In the genomic region with DNA sequence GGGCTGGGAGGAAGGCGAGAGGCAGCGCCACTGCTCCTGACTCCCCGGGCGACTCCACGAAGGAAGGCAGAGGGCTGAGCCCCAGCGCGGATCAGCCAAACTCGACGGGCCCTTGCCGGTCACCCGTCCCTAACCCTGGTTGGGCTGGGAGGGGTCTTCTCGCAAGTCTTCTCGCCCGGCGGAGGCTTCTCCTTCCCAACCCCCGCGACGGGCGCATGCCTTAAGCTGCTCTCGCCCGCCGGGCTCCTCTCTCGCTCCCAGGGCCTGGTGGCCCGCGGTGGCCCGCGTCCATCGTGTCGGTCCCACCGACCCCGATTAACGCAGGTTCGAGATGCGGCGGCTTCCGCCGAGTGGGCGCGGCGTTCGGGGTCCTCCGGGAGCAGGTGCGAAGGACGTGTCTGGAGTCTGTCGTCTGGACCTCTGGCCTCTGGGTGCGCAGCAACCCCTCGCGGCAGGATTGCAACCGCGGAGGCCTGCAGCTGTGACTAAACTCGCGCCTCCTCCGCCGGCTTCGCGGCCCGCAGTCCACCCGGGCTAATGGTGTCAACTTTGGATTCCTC, we compare ENCODE assay signal across 9 cellular contexts. TPM values are rescaled to one million over a fixed set of nuclear protein-coding genes. Genes with fewer than 3 reads are reported as not detected.
DNase-seq lines count a peak whose midpoint lies in the region; ATAC-seq, FAIRE-seq and TF ChIP-seq lines count a peak whose summit lies in the region.
"Had no signal": no experiment of that assay in that cellular context is flagged by ENCODE, and none has a peak within 500 bp of the region (broad histone marks: within the 10 kb centered on the region; RNA-seq: fewer than 3 reads in every experiment).

No MANE protein-coding gene starts in this region.

- no peak overlapping the region for H4K5ac ChIP-seq in H1 (ENCODE audit: insufficient read length, low read depth, low read length)

- no peak overlapping the region for H3K14ac ChIP-seq in H1 (ENCODE audit: insufficient read length)

- no peak overlapping the region for H2AK5ac ChIP-seq in H1 (ENCODE audit: low read depth, low read length)

- no peak overlapping the region for H3K23ac ChIP-seq in H1 (ENCODE audit: insufficient read length)

- H2AFZ ChIP-seq in SK-N-SH (ENCODE audit: low read depth) (no peak overlapping the region; the same call in 1 of the 2 replicates), H1 (ENCODE audit: low read length) (peak overlapping the region; percentile 61)

- H2BK15ac ChIP-seq in H1 (ENCODE audit: low read length) = no peak overlapping the region

- no peak overlapping the region for H3K9ac ChIP-seq in SK-N-SH
- peak overlapping the region in 2 of 4 experiments; percentile 3 to 4; a peak in 1 of 7 replicates for H3K9ac ChIP-seq in H1 (replicated peaks in 1 of 4; ENCODE audit: extremely low read depth in 1 of 4, low read depth in 3 of 4, low read length in 3 of 4)
- H3K9ac ChIP-seq: BLaER1 had no signal

- H3K9me2 ChIP-seq in SK-N-SH = no peaks in the 10 kb centered on the region

- no peak overlapping the region for H2BK120ac ChIP-seq in H1 (replicated peaks; ENCODE audit: low read depth, low read length)

- H3K79me1 ChIP-seq in H1 (ENCODE audit: low read depth, low read length) = no peaks in the 10 kb centered on the region

- intact Hi-C loops in lower lobe of right lung (cut with DNase I) (no loop called here), testis (cut with DNase I; ENCODE audit: low total_unique reads) (no loop called here)

- peak overlapping the region; percentile 45 for H4K8ac ChIP-seq in H1 (ENCODE audit: extremely low read depth, insufficient read depth, low read length)

- TF ChIP-seq RAD21 in SK-N-SH (IDR thresholded peaks at IDR 0.05; ENCODE audit: low read length) (no peak), H1 (IDR thresholded peaks at IDR 0.05 in 1 of 2, conservative IDR thresholded peaks at IDR 0.05 in 1 of 2; ENCODE audit: low read depth in 2 of 2, low read length in 2 of 2) (peak; percentile 35 to 52; a peak in 2 of 4 replicates)

- 64% methylated on average over 19 of the region's 58 CpGs for WGBS in SK-N-SH (ENCODE audit: low lambda C conversion rate)
- WGBS in H1 (ENCODE audit: extremely low coverage in 1 of 2, insufficient coverage in 1 of 2, insufficient read length in 1 of 2, insufficient replicate concordance in 2 of 2, low coverage in 1 of 2, low lambda C conversion rate in 2 of 2, missing lambda C conversion rate in 1 of 2), 2 experiments = 7% methylated on average over 58 of the region's 58 CpGs; no CpG with 5 or more reads in 1 of the 2 experiments
- WGBS in testis, 2 donors = 2 to 8% methylated on average over 5 to 57 of the region's 58 CpGs

- H3K79me2 ChIP-seq in SK-N-SH (ENCODE audit: insufficient read depth) = no peaks in the 10 kb centered on the region
- H3K79me2 ChIP-seq in H1 (ENCODE audit: control insufficient read depth in 1 of 2, insufficient read depth in 2 of 2, low read length in 2 of 2) = no peaks in the 10 kb centered on the region

- peak overlapping the region; percentile 50; the same call in 1 of the 2 replicates for H2BK12ac ChIP-seq in H1 (ENCODE audit: low read depth, low read length)

- no peak for TF ChIP-seq EP300 in SK-N-SH (IDR thresholded peaks at IDR 0.05; ENCODE audit: borderline replicate concordance in 1 of 2, low read depth in 1 of 2, low read length in 1 of 2)
- TF ChIP-seq EP300 in H1 (IDR thresholded peaks at IDR 0.05; ENCODE audit: borderline replicate concordance in 1 of 2, low read depth in 2 of 2, low read length in 2 of 2) = no peak

- H3F3A ChIP-seq in SK-N-SH (replicated peaks; ENCODE audit: insufficient read depth) = no peaks in the 10 kb centered on the region

- TF ChIP-seq POLR2A in H1 (IDR thresholded peaks at IDR 0.05; ENCODE audit: control extremely low read depth in 1 of 2, low read depth in 2 of 2, low read length in 2 of 2) = no peak
- no peak for TF ChIP-seq POLR2A in testis (IDR thresholded peaks at IDR 0.05)

- H2BK20ac ChIP-seq in H1 (ENCODE audit: low read length) = no peak overlapping the region

- H3K18ac ChIP-seq in H1 (ENCODE audit: extremely low read depth, low read length) = peak overlapping the region; percentile 71

- no peak for DNase-seq in SK-N-SH
- peak in 1 of 2 experiments; percentile 86 for DNase-seq in H1 (ENCODE audit: low read depth in 1 of 2, low spot score in 2 of 2)
- no peak for DNase-seq in lower lobe of right lung
- peak; percentile 58 for DNase-seq in testis
- no peak for DNase-seq in NCI-H187 treated with DMSO at 0.1 percent for 48 hours (lab: John Stamatoyannopoulos, UW)
- DNase-seq in germinal center (ENCODE audit: low spot score) = no peak

- H3K23me2 ChIP-seq in H1 (ENCODE audit: low read depth, low read length) = peaks cover 10% of the 10 kb centered on the region; the same call in 1 of the 2 replicates

- H2BK5ac ChIP-seq in H1 (ENCODE audit: low read depth, low read length) = no peak overlapping the region

- no peak overlapping the region for H3K4me2 ChIP-seq in SK-N-SH
- peak overlapping the region; percentile 78 to 85 for H3K4me2 ChIP-seq in H1 (ENCODE audit: insufficient read depth in 1 of 2, low read depth in 2 of 2, low read length in 2 of 2)
- H3K4me2 ChIP-seq: BLaER1 had no signal

- CTCF ChIA-PET in SK-N-SH (lab: Yijun Ruan, JAX) (interaction anchor here (0.7 to 4.8 kb wide), 13 partner anchors 10 to 329 kb away, joined by 3 to 19 read pairs (median 3); partner anchors contain the start of genes LRIG2 and PPM1J), H1 (lab: Charles Lee; ENCODE audit: partially characterized antibody) (interaction anchor here (0.8 to 7.4 kb wide), 20 partner anchors 10 to 331 kb away, joined by 3 to 73 read pairs (median 6); partner anchors contain the start of genes LRIG2 and PPM1J)

- H3K4me1 ChIP-seq in SK-N-SH (ENCODE audit: control insufficient read depth in 1 of 2, insufficient read depth in 2 of 2, low read depth in 1 of 2, low read length in 1 of 2) (no peaks in the 10 kb centered on the region), H1 (replicated peaks in 1 of 4; ENCODE audit: control insufficient read depth in 3 of 4, insufficient read depth in 4 of 4, low read length in 3 of 4) (peaks cover 0 to 7% (median 5%) of the 10 kb centered on the region in 4 experiments; a peak in 4 of 7 replicates), lower lobe of right lung (peaks cover 10% of the 10 kb centered on the region), testis (no peaks in the 10 kb centered on the region)
- H3K4me1 ChIP-seq: BLaER1 had no signal

- H3K4ac ChIP-seq in H1 (replicated peaks; ENCODE audit: insufficient read length, low read depth, low read length) = no peak overlapping the region

- H3K36me3 ChIP-seq in SK-N-SH (replicated peaks in 1 of 2; ENCODE audit: control insufficient read depth in 1 of 2, insufficient read depth in 2 of 2, low read length in 1 of 2) = no peaks in the 10 kb centered on the region
- no peaks in the 10 kb centered on the region for H3K36me3 ChIP-seq in H1 (ENCODE audit: control insufficient read depth in 2 of 4, insufficient read depth in 4 of 4, low read length in 3 of 4)
- no peaks in the 10 kb centered on the region for H3K36me3 ChIP-seq in lower lobe of right lung
- H3K36me3 ChIP-seq in testis (ENCODE audit: low read depth, missing control alignments) = no peaks in the 10 kb centered on the region
- H3K36me3 ChIP-seq: BLaER1 had no signal

- no peak overlapping the region for H3K56ac ChIP-seq in H1 (replicated peaks; ENCODE audit: insufficient read length, low read depth, low read length)

- H3K27me3 ChIP-seq in SK-N-SH (ENCODE audit: insufficient read depth) = no peaks in the 10 kb centered on the region; the same call in 1 of the 2 replicates
- peaks cover 9 to 34% (median 27%) of the 10 kb centered on the region in 4 experiments for H3K27me3 ChIP-seq in H1 (replicated peaks in 1 of 4; ENCODE audit: control insufficient read depth in 3 of 4, extremely low read depth in 1 of 4, insufficient read depth in 3 of 4, low read length in 3 of 4)
- H3K27me3 ChIP-seq in lower lobe of right lung (ENCODE audit: low read depth) = peaks cover 52% of the 10 kb centered on the region
- no peaks in the 10 kb centered on the region for H3K27me3 ChIP-seq in testis
- H3K27me3 ChIP-seq: BLaER1 had no signal

- POLR2A ChIA-PET in SK-N-SH (lab: Yijun Ruan, JAX) = interaction anchor here (0.7 kb wide), 1 partner anchor 61 kb away, joined by 3 read pairs; no protein-coding TSS in a partner anchor
- POLR2A ChIA-PET in H1 (lab: Charles Lee; ENCODE audit: partially characterized antibody) = interaction anchor here (1.4 to 2.9 kb wide), 4 partner anchors 9 to 60 kb away, joined by 3 to 15 read pairs (median 4); a partner anchor contains a TSS

- H3K4me3 ChIP-seq in SK-N-SH (ENCODE audit: low read depth in 2 of 2, low read length in 1 of 2) = no peak overlapping the region
- H3K4me3 ChIP-seq in H1 (ENCODE audit: extremely low read depth in 1 of 4, insufficient read depth in 2 of 4, low read depth in 3 of 4, low read length in 4 of 4) = peak overlapping the region; percentile 39 to 59 (median 50)
- H3K4me3 ChIP-seq in lower lobe of right lung = peak overlapping the region; percentile 6
- H3K4me3 ChIP-seq in testis = peak overlapping the region; percentile 21 to 23
- H3K4me3 ChIP-seq: BLaER1 had no signal

- TF ChIP-seq CTCF in SK-N-SH (IDR thresholded peaks at IDR 0.05) (no peak), H1 (IDR thresholded peaks at IDR 0.05; ENCODE audit: control extremely low read depth in 1 of 3, insufficient read depth in 1 of 3, low read depth in 1 of 3, low read length in 3 of 3) (peak; percentile 47 to 51 (median 51)), lower lobe of right lung (IDR thresholded peaks at IDR 0.05) (no peak), testis (IDR thresholded peaks at IDR 0.05) (no peak)

- H3K9me3 ChIP-seq in SK-N-SH (no peaks in the 10 kb centered on the region), H1 (ENCODE audit: insufficient read depth in 2 of 2, low read depth in 1 of 2, low read length in 1 of 2) (peaks cover 0 to 7% of the 10 kb centered on the region in 2 experiments; a peak in 1 of 4 replicates), lower lobe of right lung (no peaks in the 10 kb centered on the region), testis (no peaks in the 10 kb centered on the region)

- H4K91ac ChIP-seq in H1 (replicated peaks; ENCODE audit: insufficient read length, low read length) = peak overlapping the region; percentile 74

- peak; percentile 86 for ATAC-seq in SK-N-SH treated with all-trans-retinoic acid at 6 μM for 48 hours
- ATAC-seq in lower lobe of right lung = peak; percentile 73
- no peak for ATAC-seq in GM18861 (IDR thresholded peaks at IDR 0.05; ENCODE audit: unreplicated experiment)

- H3K27ac ChIP-seq in SK-N-SH (ENCODE audit: low read depth in 2 of 2, low read length in 1 of 2) (no peak overlapping the region), H1 (ENCODE audit: low read depth, low read length) (no peak overlapping the region), lower lobe of right lung (no peak overlapping the region), testis (no peak overlapping the region)
- H3K27ac ChIP-seq: BLaER1 had no signal

- FAIRE-seq in H1 (lab: Jason Lieb, UNC) = no peak

- H4K20me1 ChIP-seq in SK-N-SH (ENCODE audit: insufficient read depth) (no peaks in the 10 kb centered on the region), H1 (replicated peaks in 1 of 2; ENCODE audit: control insufficient read depth in 1 of 2, insufficient read depth in 2 of 2, low read length in 2 of 2) (no peaks in the 10 kb centered on the region)
- H4K20me1 ChIP-seq: BLaER1 had no signal

RNA-seq across cellular contexts. Expression of gene PPM1J, which starts 29.0 kb away (rescaled TPM):
- polyA plus RNA-seq in SK-N-SH (2012; rRNA removed) (5.3 and 6.7 TPM in 2 replicates), H1 (2011; rRNA removed) (31.6 and 45.4 TPM in 2 replicates), testis (ENCODE audit: insufficient read depth, low read depth, low replicate concordance) (69.5 TPM)
- polyA plus RNA-seq in SK-N-SH (2012; cell fraction: cytosol; rRNA removed) = 2.7 and 3.7 TPM in 2 replicates
- polyA plus RNA-seq in SK-N-SH (2012; cell fraction: nucleus; rRNA removed) = 21.9 and 22.0 TPM in 2 replicates
- 17.5 and 19.4 TPM in 2 replicates for total RNA-seq in H1 (2021; fragmentation: NEBNext Ultra II Directional; extraction: Animal tissue kit (Norgen Biotek cat#: 25700))
- polyA plus RNA-seq in H1 (2011; cell fraction: cytosol; rRNA removed) = 43.8 TPM
- 101 TPM for polyA plus RNA-seq in H1 (2011; cell fraction: nucleus; rRNA removed)
- polyA plus RNA-seq in H1 (2012, experiment 1 of 2) = 15.5 to 27.2 TPM (median 24.1 TPM) in 4 replicates
- 18.6 TPM for polyA plus RNA-seq in H1 (2012, experiment 2 of 2)
- polyA plus RNA-seq in H1 (2013, experiment 1 of 2) = 12.4 TPM
- 12.1 TPM for polyA plus RNA-seq in H1 (2013, experiment 2 of 2)
- 10.0 and 10.3 TPM in 2 replicates for polyA minus RNA-seq in H1 (2011; rRNA and poly(A)+ RNA removed)
- polyA minus RNA-seq in H1 (2011; cell fraction: cytosol; rRNA and poly(A)+ RNA removed) = 7.5 TPM
- 10.1 TPM for polyA minus RNA-seq in H1 (2011; cell fraction: nucleus; rRNA and poly(A)+ RNA removed)
- total RNA-seq in lower lobe of right lung (0.30 TPM), testis (10 to 100 TPM; 45.5 to 88.7 TPM)

RNA-seq across cellular contexts. Expression of gene RHOC, which starts 37.2 kb away (rescaled TPM):
- 961 and 1,028 TPM in 2 replicates for polyA plus RNA-seq in SK-N-SH (2012; rRNA removed)
- polyA plus RNA-seq in SK-N-SH (2012; cell fraction: cytosol; rRNA removed) = 761 and 772 TPM in 2 replicates
- 538 and 661 TPM in 2 replicates for polyA plus RNA-seq in SK-N-SH (2012; cell fraction: nucleus; rRNA removed)
- total RNA-seq in H1 (2021; fragmentation: NEBNext Ultra II Directional; extraction: Animal tissue kit (Norgen Biotek cat#: 25700)) = 53.6 and 57.6 TPM in 2 replicates
- 97.5 and 114 TPM in 2 replicates for polyA plus RNA-seq in H1 (2011; rRNA removed)
- polyA plus RNA-seq in H1 (2011; cell fraction: cytosol; rRNA removed) = 144 TPM
- polyA plus RNA-seq in H1 (2011; cell fraction: nucleus; rRNA removed) = 140 TPM
- 72.9 to 87.5 TPM (median 81.0 TPM) in 4 replicates for polyA plus RNA-seq in H1 (2012, experiment 1 of 2)
- 73.2 TPM for polyA plus RNA-seq in H1 (2012, experiment 2 of 2)
- 52.9 TPM for polyA plus RNA-seq in H1 (2013, experiment 1 of 2)
- polyA plus RNA-seq in H1 (2013, experiment 2 of 2) = 48.6 TPM
- polyA minus RNA-seq in H1 (2011; rRNA and poly(A)+ RNA removed) = 89.0 and 98.9 TPM in 2 replicates
- polyA minus RNA-seq in H1 (2011; cell fraction: cytosol; rRNA and poly(A)+ RNA removed) = 30.7 TPM
- polyA minus RNA-seq in H1 (2011; cell fraction: nucleus; rRNA and poly(A)+ RNA removed) = 32.1 TPM
- 126 TPM for total RNA-seq in lower lobe of right lung
- 100 to 1,000 TPM; 191 to 294 TPM for total RNA-seq in testis
- polyA plus RNA-seq in testis (ENCODE audit: insufficient read depth, low read depth, low replicate concordance) = 225 TPM

Comparison
In these comparisons a context has a peak if more than half of its experiments do, and no peak if none do; other contexts are left out.
1. H3K4me3 ChIP-seq: peak in H1 (4 of 4), lower lobe of right lung (single experiment) and testis (2 of 2); none in SK-N-SH (0 of 2).
2. CTCF ChIP-seq: peak in H1 (3 of 3); none in SK-N-SH (single experiment), lower lobe of right lung (single experiment) and testis (0 of 3).
3. RNA of gene PPM1J, which starts 29.0 kb away (total RNA-seq): 45.5 to 88.7 TPM in testis and 17.5 to 19.4 TPM in H1; 0.30 TPM in lower lobe of right lung (single experiment); every median in the first group is over 10 times any median in the second.